23 cellular contexts compared by ENCODE assay signal in genomic region chr4:141195095-141195707, GRCh38.
"Had no signal": no experiment of that assay in that cellular context is flagged by ENCODE, and none has a peak within 500 bp of the region (broad histone marks: within the 10 kb centered on the region; RNA-seq: fewer than 3 reads in every experiment).

No MANE protein-coding gene starts in this region.

- H3K36me3 ChIP-seq: heart left ventricle, ovary, prostate gland, spleen, tibial nerve had no signal

- H3K9me3 ChIP-seq: ovary, prostate gland, tibial nerve had no signal

- H3K4me3 ChIP-seq: heart left ventricle, ovary, prostate gland, spleen, tibial nerve had no signal

- H3K27ac ChIP-seq: ovary, prostate gland, spleen, tibial nerve, VCaP had no signal

- H3K27me3 ChIP-seq: heart left ventricle, ovary, spleen, tibial nerve had no signal

- DNase-seq: activated CD4-positive, alpha-beta memory T cell treated with anti-CD3 and anti-CD28 coated beads for 36 hours; activated CD4-positive, alpha-beta T cell treated with anti-CD3 and anti-CD28 coated beads, Interleukin-2, amount 10 ng/mL, durations not matched to agents 24 days and 14 days; activated CD4-positive, CD25-positive, alpha-beta regulatory T cell treated with anti-CD3 and anti-CD28 coated beads, Interleukin-2, amount 50 U/mL, for 72 hours; activated CD8-positive, alpha-beta memory T cell treated with anti-CD3 and anti-CD28 coated beads, Interleukin-2, amount 50 U/mL, for 48 hours; activated gamma-delta T cell; activated naive CD4-positive, alpha-beta T cell treated with anti-CD3 and anti-CD28 coated beads, Interleukin-2, amount 10 ng/mL, durations not matched to agents 7 days and 5 days; activated T-cell treated with anti-CD3 and anti-CD28 coated beads, Interleukin-2, amount 50 U/mL, for 24 hours; cortex of kidney; effector memory CD8-positive, alpha-beta T cell; erythroblast; foreskin fibroblast; heart left ventricle; kidney glomerular epithelial cell; naive thymus-derived CD4-positive, alpha-beta T cell; ovary; spleen; stimulated activated naive CD4-positive, alpha-beta T cell treated with Interleukin-2 at 50 U/mL for 16 hours; SW 1271; T-helper 9 cell had no signal

- ATAC-seq: effector memory CD8-positive, alpha-beta T cell; heart left ventricle; naive thymus-derived CD4-positive, alpha-beta T cell; right cardiac atrium had no signal

- H3K4me1 ChIP-seq: prostate gland, spleen had no signal
